In the genomic region with DNA sequence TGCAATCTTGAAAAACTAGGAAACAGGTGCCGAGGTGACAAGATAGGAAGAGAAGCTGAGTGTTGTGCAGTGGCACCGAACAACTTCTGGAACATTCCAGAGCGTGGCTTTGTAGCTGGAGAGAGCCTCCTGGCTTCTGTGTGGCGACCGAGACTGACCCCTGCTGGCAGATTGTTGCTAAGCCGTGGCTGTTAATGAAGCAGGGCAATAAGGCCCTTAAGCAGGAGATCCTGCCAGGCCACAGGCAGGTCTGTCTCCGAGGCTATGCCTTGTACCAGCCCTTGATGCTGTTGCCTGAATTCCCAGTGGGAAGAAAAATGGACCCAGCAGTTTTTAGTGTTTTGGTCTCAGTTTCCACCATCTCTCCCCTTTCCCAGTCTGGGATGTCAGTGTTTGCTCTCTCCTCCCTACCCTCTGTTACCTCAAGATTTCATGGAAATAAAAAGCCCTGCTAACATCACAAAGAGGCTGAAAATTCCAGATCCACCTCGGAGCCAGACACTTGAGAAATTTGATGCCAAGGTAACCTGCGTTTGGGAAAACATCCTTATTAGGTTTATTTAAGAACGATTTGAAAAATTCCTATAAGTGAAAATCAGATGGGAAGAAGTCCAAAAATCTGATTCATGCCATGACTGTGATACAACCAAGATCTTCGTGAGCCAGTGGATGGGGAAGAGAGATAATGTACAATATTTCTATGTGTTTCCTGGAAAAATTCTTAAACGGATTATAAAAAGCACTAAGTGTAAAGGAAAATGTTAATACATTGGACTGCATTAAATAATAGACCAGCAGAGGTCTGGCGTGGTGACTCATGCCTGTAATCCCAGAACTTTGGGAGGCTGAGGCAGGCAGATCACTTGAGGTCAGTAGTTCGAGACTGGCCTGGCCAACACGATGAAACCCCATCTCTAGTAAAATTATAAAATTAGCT, we compare ENCODE assay signal across 8 cellular contexts.
DNase-seq lines count a peak whose midpoint lies in the region; ATAC-seq and TF ChIP-seq lines count a peak whose summit lies in the region.

No MANE protein-coding gene starts in this region.

- no peaks in the 10 kb centered on the region for H3K27me3 ChIP-seq in HCT116 (ENCODE audit: insufficient read depth, low read length)

- TF ChIP-seq CTCF in HCT116 (IDR thresholded peaks at IDR 0.05 in 2 of 3, conservative IDR thresholded peaks at IDR 0.05 in 1 of 3; ENCODE audit: borderline replicate concordance in 1 of 3, insufficient read depth in 1 of 3, low read depth in 2 of 3, low read length in 2 of 3): peak; percentile 88 to 99 (median 98)

- ATAC-seq in HCT116 (peak; percentile 97), left lobe of liver (peak; percentile 99), GM18858 (IDR thresholded peaks at IDR 0.05; ENCODE audit: unreplicated experiment) (no peak)

- no peaks in the 10 kb centered on the region for H3K79me2 ChIP-seq in HCT116 (ENCODE audit: insufficient read depth, low read length)

- peaks cover 14 to 19% of the 10 kb centered on the region in 2 experiments; a peak in 3 of 4 replicates for H3K4me1 ChIP-seq in HCT116 (ENCODE audit: control insufficient read depth in 1 of 2, insufficient read depth in 2 of 2, low read length in 2 of 2)

- intact Hi-C loops in HCT116 (cut with micrococcal nuclease): loop anchor here (1.0 to 5.0 kb wide), 5 partner anchors 105 to 367 kb away; partner anchors contain the start of gene PRKCA

- H3K36me3 ChIP-seq in HCT116 (ENCODE audit: control insufficient read depth in 1 of 2, insufficient read depth in 2 of 2, low read length in 2 of 2): no peaks in the 10 kb centered on the region

- peak; percentile 81 for DNase-seq in GM03348 (ENCODE audit: low spot score)
- peak; percentile 71 for DNase-seq in HCT116 (ENCODE audit: low read depth, low spot score)
- DNase-seq in NCI-H1694 treated with DMSO at 0.1 percent for 48 hours (lab: John Stamatoyannopoulos, UW): peak; percentile 9
- DNase-seq in activated CD4-positive, alpha-beta T cell treated with anti-CD3 and anti-CD28 coated beads for 1 hour: peak; percentile 74
- DNase-seq in cerebellum (ENCODE audit: low spot score): peak; percentile 33
- DNase-seq in left lobe of liver (ENCODE audit: low spot score): peak; percentile 86
- peak; percentile 66 to 79 (median 71) for DNase-seq in stimulated activated CD4-positive, alpha-beta T cell treated with anti-CD3 and anti-CD28 coated beads, TNF-alpha, amount 100 ng/mL, for 1 hour (ENCODE audit: low read depth in 3 of 3, low spot score in 1 of 3)

- TF ChIP-seq POLR2A in HCT116 (IDR thresholded peaks at IDR 0.05; ENCODE audit: borderline replicate concordance, extremely low read depth, insufficient read depth, insufficient read length): no peak

- RAD21 ChIA-PET in HCT116 (lab: Charles Lee; ENCODE audit: low non-redundant PET in 1 of 2, low total read pairs in 2 of 2, uncharacterized antibody in 2 of 2, unreplicated experiment in 2 of 2): interaction anchor here (0.6 to 1.2 kb wide), 8 partner anchors 59 to 366 kb away, joined by 3 to 8 read pairs (median 4); no protein-coding TSS in a partner anchor

- H3K9me2 ChIP-seq in HCT116 (ENCODE audit: insufficient read depth): no peaks in the 10 kb centered on the region

- peak overlapping the region; percentile 13; the same call in 1 of the 2 replicates for H3K4me2 ChIP-seq in HCT116 (ENCODE audit: low read length)

- BruUV-seq in HCT116 (replicated peaks; lab: Mats Ljungman, UMichigan): no TSS peak

- no peak overlapping the region for H3K9ac ChIP-seq in HCT116 (ENCODE audit: low read length)

- H2AFZ ChIP-seq in HCT116 (ENCODE audit: low read depth, low read length, poor library complexity, severe bottlenecking): no peak overlapping the region

- no peak overlapping the region for H3K27ac ChIP-seq in HCT116 (ENCODE audit: low read depth, low read length)

- no peaks in the 10 kb centered on the region for H3K9me3 ChIP-seq in HCT116 (ENCODE audit: control insufficient read depth in 1 of 2, insufficient read depth in 1 of 2, low read depth in 1 of 2, low read length in 2 of 2)

- CTCF ChIA-PET in HCT116 (lab: Charles Lee): interaction anchor here (0.8 to 4.4 kb wide), 24 partner anchors 10 to 1336 kb away, joined by 3 to 32 read pairs (median 4); no protein-coding TSS in a partner anchor

- no peaks in the 10 kb centered on the region for H4K20me1 ChIP-seq in HCT116 (ENCODE audit: insufficient read depth)

- POLR2A ChIA-PET in HCT116 (lab: Charles Lee): interaction anchor here (0.6 kb wide), 1 partner anchor 161 kb away, joined by 3 read pairs; no protein-coding TSS in a partner anchor

- no peak overlapping the region for H3K4me3 ChIP-seq in HCT116 (replicated peaks in 1 of 2; ENCODE audit: low read depth in 1 of 2, low read length in 2 of 2)

- peak; percentile 98 for TF ChIP-seq RAD21 in HCT116 (IDR thresholded peaks at IDR 0.05; ENCODE audit: low read depth)

TF ChIP-seq in HCT116, 20 proteins besides CTCF, POLR2A, EP300 and RAD21:
- TF ChIP-seq SIN3A (IDR thresholded peaks at IDR 0.05; ENCODE audit: low read depth) (no peak), YY1 (IDR thresholded peaks at IDR 0.05; ENCODE audit: extremely low read depth, insufficient replicate concordance, low read depth, low read length) (peak; percentile 15), FOSL1 (IDR thresholded peaks at IDR 0.05; ENCODE audit: low read depth) (peak; percentile 41), JUND (IDR thresholded peaks at IDR 0.05) (peak; percentile 36; the same call in 1 of the 2 replicates), SP1 (IDR thresholded peaks at IDR 0.05; ENCODE audit: low read depth) (peak; percentile 28; the same call in 1 of the 2 replicates)
- TF ChIP-seq, protein P1, sequence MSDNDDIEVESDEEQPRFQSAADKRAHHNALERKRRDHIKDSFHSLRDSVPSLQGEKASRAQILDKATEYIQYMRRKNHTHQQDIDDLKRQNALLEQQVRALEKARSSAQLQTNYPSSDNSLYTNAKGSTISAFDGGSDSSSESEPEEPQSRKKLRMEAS (IDR thresholded peaks at IDR 0.05): peak; percentile 68; the same call in 1 of the 2 replicates
TF ChIP-seq in HCT116: peak in this region for 5.

Comparison
In these comparisons a context has a peak if more than half of its experiments do, and no peak if none do; other contexts are left out.
1. DNase-seq: peak in every context shown above with its lines; median percentile 86 in left lobe of liver; 81 in GM03348; 74 in activated CD4-positive, alpha-beta T cell treated with anti-CD3 and anti-CD28 coated beads for 1 hour; 71 in HCT116; 71 in stimulated activated CD4-positive, alpha-beta T cell treated with anti-CD3 and anti-CD28 coated beads, TNF-alpha, amount 100 ng/mL, for 1 hour; 33 in cerebellum; 9 in NCI-H1694 treated with DMSO at 0.1 percent for 48 hours.